Comparison of ENCODE assay signal across 8 cellular contexts in genomic region chr9:129142115-129142514, GRCh38. TPM values are rescaled to one million over a fixed set of nuclear protein-coding genes. Genes with fewer than 3 reads are reported as not detected.
DNase-seq lines count a peak whose midpoint lies in the region; ATAC-seq, FAIRE-seq and TF ChIP-seq lines count a peak whose summit lies in the region.

No MANE protein-coding gene starts in this region.

- CTCF ChIA-PET in activated B cell treated with CpG ODN at 0.5 μM for 24 hours (lab: Charles Lee), result interaction anchor here (1.0 to 6.7 kb wide), 17 partner anchors 10 to 482 kb away, joined by 3 to 84 read pairs (median 4); partner anchors contain the start of gene IER5L

- peaks cover 21% of the 10 kb centered on the region for H3K36me3 ChIP-seq in left ventricle myocardium inferior
- peaks cover 10 to 25% (median 24%) of the 10 kb centered on the region in 3 donors for H3K36me3 ChIP-seq in skeletal muscle tissue (ENCODE audit: control insufficient read depth in 3 of 3, insufficient read depth in 3 of 3, low read length in 3 of 3)
- H3K36me3 ChIP-seq in SJCRH30, result no peaks in the 10 kb centered on the region

- no peaks in the 10 kb centered on the region for H3K27me3 Mint-ChIP-seq in activated B cell treated with CpG ODN at 0.5 μM for 24 hours

- H3K9ac ChIP-seq in skeletal muscle tissue (ENCODE audit: low read depth in 1 of 3, low read length in 3 of 3), result peak overlapping the region; percentile 62 to 79 (median 65)

- POLR2A ChIA-PET in activated B cell treated with CpG ODN at 0.5 μM for 24 hours (lab: Charles Lee), result interaction anchor here (0.7 to 5.2 kb wide), 12 partner anchors 11 to 483 kb away, joined by 3 to 62 read pairs (median 3); partner anchors contain the start of genes IER5L, NTMT1 and PTPA

- TF ChIP-seq CTCF in activated B cell treated with CpG ODN at 0.5 μM for 24 hours (IDR thresholded peaks at IDR 0.05) (no peak), left ventricle myocardium inferior (IDR thresholded peaks at IDR 0.05; ENCODE audit: borderline replicate concordance) (no peak)

- H3K36me3 Mint-ChIP-seq in activated B cell treated with CpG ODN at 0.5 μM for 24 hours (ENCODE audit: low read depth), result peaks cover 33% of the 10 kb centered on the region

- H3K4me3 ChIP-seq in left ventricle myocardium inferior, result peak overlapping the region; percentile 71
- peak overlapping the region; percentile 57 to 87 (median 79) for H3K4me3 ChIP-seq in skeletal muscle tissue (ENCODE audit: low read length in 3 of 3)
- no peak overlapping the region for H3K4me3 ChIP-seq in SJCRH30

- H3K4me3 Mint-ChIP-seq in activated B cell treated with CpG ODN at 0.5 μM for 24 hours, result peak overlapping the region; percentile 81

- peak; percentile 40 for FAIRE-seq in GM19239 (lab: Jason Lieb, UNC)

- H3K27ac Mint-ChIP-seq in activated B cell treated with CpG ODN at 0.5 μM for 24 hours, result peak overlapping the region; percentile 91

- intact Hi-C loops in activated B cell treated with CpG ODN at 0.5 μM for 24 hours (cut with micrococcal nuclease), result loop anchor here (2.0 to 10.0 kb wide), 2 partner anchors 61 to 1103 kb away; no protein-coding TSS in a partner anchor
- intact Hi-C loops in left ventricle myocardium inferior (cut with micrococcal nuclease), result no loop called here

- peaks cover 50% of the 10 kb centered on the region for H3K4me1 Mint-ChIP-seq in activated B cell treated with CpG ODN at 0.5 μM for 24 hours

- no peak for ATAC-seq in activated B cell treated with CpG ODN at 0.5 μM for 24 hours (ENCODE audit: low read depth)
- ATAC-seq in GM19455 (IDR thresholded peaks at IDR 0.05; ENCODE audit: unreplicated experiment), result no peak

- no peaks in the 10 kb centered on the region for H3K9me3 Mint-ChIP-seq in activated B cell treated with CpG ODN at 0.5 μM for 24 hours

- DNase-seq in GM19239 (ENCODE audit: insufficient read length, low spot score), result no peak
- no peak for DNase-seq in activated B cell treated with CpG ODN at 0.5 μM for 24 hours
- DNase-seq in left ventricle myocardium inferior, result no peak
- DNase-seq in NCI-H774 (lab: John Stamatoyannopoulos, UW), result no peak
- DNase-seq in SJCRH30, result no peak
- no peak for DNase-seq in cortex of kidney (lab: John Stamatoyannopoulos, UW)

- peaks cover 97% of the 10 kb centered on the region for H3K4me1 ChIP-seq in left ventricle myocardium inferior
- peaks cover 82 to 92% (median 84%) of the 10 kb centered on the region in 3 donors for H3K4me1 ChIP-seq in skeletal muscle tissue (ENCODE audit: control insufficient read depth in 3 of 3, insufficient read depth in 3 of 3, low read length in 3 of 3)
- H3K4me1 ChIP-seq in SJCRH30, result peaks cover 61% of the 10 kb centered on the region

- peak overlapping the region; percentile 100 for H3K27ac ChIP-seq in left ventricle myocardium inferior (replicated peaks)
- peak overlapping the region; percentile 100 for H3K27ac ChIP-seq in skeletal muscle tissue (ENCODE audit: low read depth, low read length)
- H3K27ac ChIP-seq in SJCRH30, result no peak overlapping the region; the same call in 1 of the 2 replicates

- H3K9me3 ChIP-seq in left ventricle myocardium inferior (replicated peaks) (no peaks in the 10 kb centered on the region), skeletal muscle tissue (ENCODE audit: control insufficient read depth in 3 of 3, low read length in 3 of 3) (no peaks in the 10 kb centered on the region), SJCRH30 (replicated peaks) (no peaks in the 10 kb centered on the region)

- H3K27me3 ChIP-seq in left ventricle myocardium inferior (ENCODE audit: low read depth) (no peaks in the 10 kb centered on the region), skeletal muscle tissue (ENCODE audit: control insufficient read depth in 3 of 3, insufficient read depth in 3 of 3, low read length in 3 of 3) (no peaks in the 10 kb centered on the region), SJCRH30 (no peaks in the 10 kb centered on the region)

RNA-seq across cellular contexts. Expression of gene PTPA, which starts 30.9 kb away (rescaled TPM):
- total RNA-seq in activated B cell treated with CpG ODN at 0.5 μM for 24 hours (65.5 and 67.2 TPM in 2 replicates), left ventricle myocardium inferior (162 TPM), skeletal muscle tissue (66.8 TPM)
- 79.7 and 81.8 TPM in 2 replicates for total RNA-seq in SJCRH30 (2014; rRNA removed; shearing (Covaris generic))

RNA-seq across cellular contexts. Expression of gene CRAT, which starts 31.5 kb away (rescaled TPM):
- total RNA-seq in activated B cell treated with CpG ODN at 0.5 μM for 24 hours, result 6.8 and 8.2 TPM in 2 replicates
- 85.3 TPM for total RNA-seq in left ventricle myocardium inferior
- total RNA-seq in skeletal muscle tissue, result 27.1 TPM
- 13.9 and 15.2 TPM in 2 replicates for total RNA-seq in SJCRH30 (2014; rRNA removed; shearing (Covaris generic))

RNA-seq across cellular contexts. Expression of gene IER5L, which starts 35.9 kb away (rescaled TPM):
- total RNA-seq in activated B cell treated with CpG ODN at 0.5 μM for 24 hours, result 1.9 and 2.1 TPM in 2 replicates
- total RNA-seq in left ventricle myocardium inferior, result 3.8 TPM
- total RNA-seq in skeletal muscle tissue, result 16.7 TPM
- total RNA-seq in SJCRH30 (2014; rRNA removed; shearing (Covaris generic)), result 2.8 and 3.1 TPM in 2 replicates
